ENCODE assay signal across 17 cellular contexts in the genomic region with DNA sequence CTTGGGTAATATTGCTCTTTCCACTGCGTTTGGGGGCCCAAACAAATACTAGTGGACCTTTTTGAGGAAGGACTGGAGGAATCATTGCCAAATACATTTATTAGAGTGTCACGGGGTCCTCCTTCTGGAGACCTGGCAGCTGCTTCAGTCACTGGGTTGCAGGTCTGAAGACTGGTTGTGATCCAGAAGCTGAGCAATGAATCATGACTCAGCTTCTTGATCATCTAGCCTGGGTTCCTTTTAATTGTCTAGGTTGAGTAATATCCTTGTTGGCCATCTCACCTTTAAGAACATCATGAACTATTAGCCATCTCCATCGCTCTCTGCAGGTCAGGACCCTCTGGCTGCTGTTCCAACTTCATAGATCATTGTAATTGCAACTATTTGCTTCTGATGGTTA. TPM values are rescaled to one million over a fixed set of nuclear protein-coding genes. Genes with fewer than 3 reads are reported as not detected.
DNase-seq lines count a peak whose midpoint lies in the region; ATAC-seq and TF ChIP-seq lines count a peak whose summit lies in the region.
"Had no signal": no experiment of that assay in that cellular context is flagged by ENCODE, and none has a peak within 500 bp of the region (broad histone marks: within the 10 kb centered on the region; RNA-seq: fewer than 3 reads in every experiment).

No MANE protein-coding gene starts in this region.

- H3K79me2 ChIP-seq in mammary epithelial cell (ENCODE audit: insufficient read depth, low read length) = no peaks in the 10 kb centered on the region
- H3K79me2 ChIP-seq in Karpas-422 (ENCODE audit: low read length) = no peaks in the 10 kb centered on the region

- H3K27me3 Mint-ChIP-seq in CD14-positive monocyte (ENCODE audit: low read depth in 3 of 3) = no peaks in the 10 kb centered on the region
- H3K27me3 Mint-ChIP-seq: activated CD4-positive, alpha-beta memory T cell treated with anti-CD3 and anti-CD28 coated beads for 36 hours; activated T-helper 17 cell treated with anti-CD3 and anti-CD28 coated beads, Interleukin-2, amount 50 U/mL, for 72 hours had no signal

- peak; percentile 54 for DNase-seq in CD14-positive monocyte (ENCODE audit: low spot score)
- DNase-seq in M059J (ENCODE audit: low read depth) = peak; percentile 72
- DNase-seq in mammary epithelial cell = peak; percentile 82
- DNase-seq in mucosa of descending colon = no peak
- no peak for DNase-seq in Karpas-422
- DNase-seq in NCI-H2107 treated with DMSO at 0.1 percent for 48 hours (lab: John Stamatoyannopoulos, UW; ENCODE audit: unreplicated experiment) = no peak
- DNase-seq: activated CD4-positive, alpha-beta memory T cell treated with anti-CD3 and anti-CD28 coated beads for 36 hours; BE2C; DND-41; KG1; left colon; NCI-H1930; psoas muscle; SHP77 had no signal

- H4K20me1 ChIP-seq in mammary epithelial cell (ENCODE audit: insufficient read depth, low read length) = no peaks in the 10 kb centered on the region
- no peaks in the 10 kb centered on the region for H4K20me1 ChIP-seq in Karpas-422 (ENCODE audit: insufficient read depth, low read depth, low read length)

- H3K27ac Mint-ChIP-seq in CD14-positive monocyte = peak overlapping the region in 4 of 7 donors; percentile 5 to 66 (median 31)
- H3K27ac Mint-ChIP-seq: activated CD4-positive, alpha-beta memory T cell treated with anti-CD3 and anti-CD28 coated beads for 36 hours; activated T-helper 17 cell treated with anti-CD3 and anti-CD28 coated beads, Interleukin-2, amount 50 U/mL, for 72 hours had no signal

- no peaks in the 10 kb centered on the region for H3K9me2 ChIP-seq in Karpas-422 (replicated peaks; ENCODE audit: insufficient read depth, low read length)

- in situ Hi-C loops in mammary epithelial cell (cut with MboI; ENCODE audit: low sequenced_read_pairs in 2 of 2) = no loop called here

- intact Hi-C loops in CD14-positive monocyte (cut with micrococcal nuclease) = no loop called here
- intact Hi-C loops in mammary epithelial cell (cut with micrococcal nuclease) = no loop called here
- intact Hi-C loops in mucosa of descending colon (cut with DNase I, micrococcal nuclease) = no loop called here

- WGBS in mammary epithelial cell (ENCODE audit: low coverage, missing lambda C conversion rate) = 63% methylated on average over 3 of the region's 3 CpGs

- no peak overlapping the region for H2AFZ ChIP-seq in mammary epithelial cell (ENCODE audit: low read depth, low read length)
- H2AFZ ChIP-seq in Karpas-422 (ENCODE audit: low read length) = no peak overlapping the region

- peaks cover 11% of the 10 kb centered on the region for H3K4me1 Mint-ChIP-seq in CD14-positive monocyte

- H3K4me3 Mint-ChIP-seq in CD14-positive monocyte = no peak overlapping the region
- H3K4me3 Mint-ChIP-seq: activated CD4-positive, alpha-beta memory T cell treated with anti-CD3 and anti-CD28 coated beads for 36 hours; activated T-helper 17 cell treated with anti-CD3 and anti-CD28 coated beads, Interleukin-2, amount 50 U/mL, for 72 hours had no signal

- CTCF ChIA-PET in mammary epithelial cell (lab: Charles Lee; ENCODE audit: low non-redundant PET) = interaction anchor here (0.5 to 1.0 kb wide), 2 partner anchors 15 to 102 kb away, joined by 5 to 6 read pairs; a partner anchor contains a TSS

- no peaks in the 10 kb centered on the region for H3K36me3 ChIP-seq in mammary epithelial cell (ENCODE audit: insufficient read depth, low read length)
- no peaks in the 10 kb centered on the region for H3K36me3 ChIP-seq in mucosa of descending colon (ENCODE audit: low read depth)
- no peaks in the 10 kb centered on the region for H3K36me3 ChIP-seq in Karpas-422 (ENCODE audit: insufficient read depth, low read length)
- H3K36me3 ChIP-seq: BE2C had no signal

- H3K9ac ChIP-seq in mammary epithelial cell (ENCODE audit: insufficient read depth, low read length) (no peak overlapping the region), Karpas-422 (ENCODE audit: low read length) (no peak overlapping the region)

- H3K4me3 ChIP-seq in mammary epithelial cell (replicated peaks in 1 of 3; ENCODE audit: insufficient read depth in 1 of 3, low read depth in 2 of 3, low read length in 3 of 3) (no peak overlapping the region), mucosa of descending colon (no peak overlapping the region), Karpas-422 (ENCODE audit: low read length) (no peak overlapping the region)
- H3K4me3 ChIP-seq: psoas muscle had no signal

- dilution Hi-C loops in mammary epithelial cell (cut with HindIII; ENCODE audit: low sequenced_read_pairs) = no loop called here

- no peak for TF ChIP-seq CTCF in CD14-positive monocyte (IDR thresholded peaks at IDR 0.05)
- TF ChIP-seq CTCF in mammary epithelial cell (conservative IDR thresholded peaks at IDR 0.05 in 1 of 2, IDR thresholded peaks at IDR 0.05 in 1 of 2; ENCODE audit: extremely low read depth in 1 of 2, insufficient read depth in 1 of 2, low read depth in 1 of 2, low read length in 2 of 2) = no peak
- no peak for TF ChIP-seq CTCF in mucosa of descending colon (IDR thresholded peaks at IDR 0.05)

- peaks cover 0 to 6% (median 0%) of the 10 kb centered on the region in 7 donors for H3K9me3 Mint-ChIP-seq in CD14-positive monocyte
- H3K9me3 Mint-ChIP-seq: activated CD4-positive, alpha-beta memory T cell treated with anti-CD3 and anti-CD28 coated beads for 36 hours; activated T-helper 17 cell treated with anti-CD3 and anti-CD28 coated beads, Interleukin-2, amount 50 U/mL, for 72 hours had no signal

- H3K27me3 ChIP-seq in mammary epithelial cell (ENCODE audit: insufficient read depth, low read length) (no peaks in the 10 kb centered on the region), Karpas-422 (ENCODE audit: low read length) (no peaks in the 10 kb centered on the region)
- H3K27me3 ChIP-seq: BE2C had no signal

- ATAC-seq in mucosa of descending colon (peak; percentile 18), GM21381 (IDR thresholded peaks at IDR 0.05; ENCODE audit: unreplicated experiment) (no peak), GM18520 (IDR thresholded peaks at IDR 0.05; ENCODE audit: unreplicated experiment) (no peak)
- ATAC-seq: activated T-helper 17 cell treated with anti-CD3 and anti-CD28 coated beads, Interleukin-2, amount 50 U/mL, for 72 hours had no signal

- no TSS peak for BruUV-seq in mammary epithelial cell (replicated peaks; lab: Mats Ljungman, UMichigan)

- H3K9me3 ChIP-seq in mammary epithelial cell (replicated peaks; ENCODE audit: insufficient read depth, low read length) (no peaks in the 10 kb centered on the region), mucosa of descending colon (no peaks in the 10 kb centered on the region), Karpas-422 (ENCODE audit: low read length) (no peaks in the 10 kb centered on the region)
- H3K9me3 ChIP-seq: BE2C, psoas muscle had no signal

- H3K4me1 ChIP-seq in mammary epithelial cell (ENCODE audit: insufficient read depth, low read length) (peaks cover 18% of the 10 kb centered on the region), mucosa of descending colon (ENCODE audit: low read depth) (peaks cover 2% of the 10 kb centered on the region), Karpas-422 (ENCODE audit: low read length) (no peaks in the 10 kb centered on the region)
- H3K4me1 ChIP-seq: BE2C had no signal

- H3K27ac ChIP-seq in mammary epithelial cell (ENCODE audit: insufficient read depth, low read depth, low read length) (peak overlapping the region; percentile 24), Karpas-422 (ENCODE audit: low read length) (no peak overlapping the region)
- H3K27ac ChIP-seq: psoas muscle had no signal

- no peaks in the 10 kb centered on the region for H3K36me3 Mint-ChIP-seq in CD14-positive monocyte
- H3K36me3 Mint-ChIP-seq: activated CD4-positive, alpha-beta memory T cell treated with anti-CD3 and anti-CD28 coated beads for 36 hours had no signal

- H3K4me2 ChIP-seq in mammary epithelial cell (ENCODE audit: insufficient read depth, low read depth, low read length) (peak overlapping the region; percentile 25), Karpas-422 (ENCODE audit: low read depth, low read length, poor library complexity, severe bottlenecking) (no peak overlapping the region)

RNA-seq across cellular contexts. Expression of a gene that starts 15.4 kb away (rescaled TPM):
- 10 to 100 TPM; 39.2 to 44.5 TPM for polyA plus RNA-seq in CD14-positive monocyte
- total RNA-seq in M059J (2014; rRNA removed; shearing (Covaris generic)) = 33.2 and 40.4 TPM in 2 replicates
- total RNA-seq in mammary epithelial cell = 10 to 100 TPM; 68.4 to 71.8 TPM
- 56.3 TPM for polyA plus RNA-seq in mammary epithelial cell
- 41.6 TPM for polyA minus RNA-seq in mammary epithelial cell
- total RNA-seq in mucosa of descending colon = 10 to 100 TPM; 33.7 to 53.1 (median 38.2) TPM
- 18.3 and 22.6 TPM in 2 replicates for total RNA-seq in Karpas-422 (2014; rRNA removed; shearing (Covaris generic); ENCODE audit: low replicate concordance)

RNA-seq across cellular contexts. Expression of a gene that starts 36.9 kb away (rescaled TPM):
- polyA plus RNA-seq in CD14-positive monocyte (10 to 100 TPM; 14.6 to 22.4 TPM), mammary epithelial cell (38.5 TPM)
- total RNA-seq in M059J (2014; rRNA removed; shearing (Covaris generic)) = 32.4 and 39.9 TPM in 2 replicates
- total RNA-seq in mammary epithelial cell (10 to 100 TPM; 30.6 to 31.7 TPM), mucosa of descending colon (10 to 100 TPM; 28.7 to 43.0 (median 34.0) TPM)
- polyA minus RNA-seq in mammary epithelial cell = 91.8 TPM
- total RNA-seq in Karpas-422 (2014; rRNA removed; shearing (Covaris generic); ENCODE audit: low replicate concordance) = 56.7 and 86.3 TPM in 2 replicates

Comparison
In these comparisons a context has a peak if more than half of its experiments do, and no peak if none do; other contexts are left out.
1. DNase-seq: peak in CD14-positive monocyte (single experiment), M059J (single experiment) and mammary epithelial cell (single experiment); none in mucosa of descending colon (0 of 3), Karpas-422 (single experiment) and NCI-H2107 treated with DMSO at 0.1 percent for 48 hours (single experiment).